9 cellular contexts compared by ENCODE assay signal in the genomic region with DNA sequence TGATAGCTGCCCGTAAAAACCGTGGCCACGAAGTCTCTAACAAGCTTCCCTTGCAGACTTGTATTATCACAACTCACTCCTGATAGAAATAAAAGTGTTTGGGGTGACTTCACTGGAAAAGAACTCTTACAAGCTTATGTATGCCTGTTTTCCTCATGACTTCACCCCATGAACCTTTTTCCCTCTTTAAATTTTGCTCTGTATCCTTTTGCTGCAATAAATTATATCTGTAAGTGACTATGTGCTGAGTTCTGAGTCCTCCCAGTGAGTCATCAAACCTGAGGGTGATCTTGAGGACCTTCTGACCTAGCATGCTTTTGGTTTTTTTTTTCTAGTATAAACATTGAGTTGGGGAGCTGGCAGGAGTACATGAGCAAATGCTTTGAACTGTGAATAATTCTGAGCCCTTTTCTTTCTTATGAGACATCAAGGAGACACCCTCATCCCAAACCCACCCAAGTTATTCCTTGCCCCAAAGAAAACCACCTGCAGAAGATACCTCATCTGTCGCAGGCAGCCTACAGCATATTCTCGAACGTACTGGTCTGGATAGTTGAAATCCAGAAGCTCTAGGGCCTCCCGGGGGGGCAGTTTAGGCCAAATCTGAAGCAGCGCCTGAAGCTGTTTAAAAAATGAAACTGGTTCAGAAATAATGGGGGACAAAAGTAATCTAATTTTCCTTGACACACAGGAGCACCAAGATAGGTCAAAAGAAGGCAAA.
A peak's percentile ranks its signal among the peaks of the same experiment; 100 is the strongest.
DNase-seq lines count a peak whose midpoint lies in the region; ATAC-seq, FAIRE-seq and TF ChIP-seq lines count a peak whose summit lies in the region.
"Had no signal": no experiment of that assay in that cellular context is flagged by ENCODE, and none has a peak within 500 bp of the region (broad histone marks: within the 10 kb centered on the region; RNA-seq: fewer than 3 reads in every experiment).

No MANE protein-coding gene starts in this region.

- H3K4me3 ChIP-seq in SJCRH30, result no peak overlapping the region
- H3K4me3 ChIP-seq in fibroblast of the aortic adventitia (ENCODE audit: low read depth, low read length), result no peak overlapping the region
- no peak overlapping the region for H3K4me3 ChIP-seq in small intestine (ENCODE audit: low read depth in 1 of 2, low read length in 2 of 2)
- H3K4me3 ChIP-seq in right cardiac atrium (ENCODE audit: low read length), result no peak overlapping the region
- no peak overlapping the region for H3K4me3 ChIP-seq in colonic mucosa

- FAIRE-seq in small intestine (lab: Jason Lieb, UNC), result no peak

- peak; percentile 31 for DNase-seq in GOT3 (lab: John Stamatoyannopoulos, UW)
- DNase-seq in SJCRH30, result peak; percentile 30 to 45
- DNase-seq in fibroblast of the aortic adventitia (ENCODE audit: low read depth), result peak; percentile 94
- peak; percentile 72 for DNase-seq in small intestine
- DNase-seq in right cardiac atrium, result no peak
- DNase-seq in colonic mucosa, result no peak
- DNase-seq in medulla oblongata (ENCODE audit: extremely low spot score), result no peak
- DNase-seq: activated T-cell treated with anti-CD3 and anti-CD28 coated beads, Interleukin-2, amount 50 U/mL, for 4 hours had no signal

- H3K9ac ChIP-seq in colonic mucosa (ENCODE audit: low read depth in 2 of 2, low read length in 2 of 2), result no peak overlapping the region

- H3K9me3 ChIP-seq in SJCRH30 (replicated peaks) (0 out of 2 replicates have a peak, but pooled peaks cover 3% of the 10 kb centered on the region), small intestine (ENCODE audit: control insufficient read depth, low read depth) (no peaks in the 10 kb centered on the region), right cardiac atrium (ENCODE audit: control insufficient read depth, low read length) (no peaks in the 10 kb centered on the region), colonic mucosa (no peaks in the 10 kb centered on the region)

- no peak for ATAC-seq in right cardiac atrium
- no peak for ATAC-seq in GM18517 (IDR thresholded peaks at IDR 0.05; ENCODE audit: unreplicated experiment)
- ATAC-seq: activated T-cell treated with anti-CD3 and anti-CD28 coated beads, Interleukin-2, amount 50 U/mL, for 4 hours had no signal

- H3K27ac ChIP-seq in SJCRH30 (peak overlapping the region; percentile 14; the same call in 1 of the 2 replicates), small intestine (ENCODE audit: low read depth in 1 of 2, low read length in 1 of 2) (peak overlapping the region in 1 of 2 donors; percentile 55), right cardiac atrium (ENCODE audit: low read length) (no peak overlapping the region), colonic mucosa (no peak overlapping the region)

- intact Hi-C loops in right cardiac atrium (cut with DNase I), result loop anchor here in 2 of 4 donors (5.0 kb wide), 1 partner anchor 223 kb away; no protein-coding TSS in a partner anchor
- intact Hi-C loops in colonic mucosa (cut with DNase I), result loop anchor here (5.0 kb wide), 1 partner anchor 97 kb away; no protein-coding TSS in a partner anchor

- 86 to 90% (median 90%) methylated on average over 8 of the region's 8 CpGs for WGBS in small intestine, 3 donors
- WGBS in right cardiac atrium, result 74% methylated on average over 8 of the region's 8 CpGs

- no peaks in the 10 kb centered on the region for H3K27me3 ChIP-seq in SJCRH30
- no peaks in the 10 kb centered on the region for H3K27me3 ChIP-seq in small intestine (ENCODE audit: control insufficient read depth in 2 of 2, insufficient read depth in 2 of 2, low read length in 2 of 2)
- H3K27me3 ChIP-seq in right cardiac atrium (ENCODE audit: control insufficient read depth, insufficient read depth), result no peaks in the 10 kb centered on the region
- no peaks in the 10 kb centered on the region for H3K27me3 ChIP-seq in colonic mucosa

- TF ChIP-seq CTCF in fibroblast of the aortic adventitia (IDR thresholded peaks at IDR 0.05; ENCODE audit: insufficient read depth, low read length) (no peak), colonic mucosa (IDR thresholded peaks at IDR 0.05) (no peak)

- H3K4me1 ChIP-seq in SJCRH30, result peaks cover 4% of the 10 kb centered on the region; the same call in 1 of the 2 replicates
- peaks cover 0 to 6% of the 10 kb centered on the region in 2 donors for H3K4me1 ChIP-seq in small intestine (ENCODE audit: control insufficient read depth in 2 of 2, insufficient read depth in 1 of 2, low read depth in 1 of 2, low read length in 1 of 2)
- no peaks in the 10 kb centered on the region for H3K4me1 ChIP-seq in right cardiac atrium (ENCODE audit: control insufficient read depth, insufficient read depth, low read length)
- H3K4me1 ChIP-seq in colonic mucosa, result no peaks in the 10 kb centered on the region

- no peaks in the 10 kb centered on the region for H3K36me3 ChIP-seq in SJCRH30
- no peaks in the 10 kb centered on the region for H3K36me3 ChIP-seq in small intestine (ENCODE audit: control insufficient read depth in 2 of 2, insufficient read depth in 2 of 2, low read length in 2 of 2)
- no peaks in the 10 kb centered on the region for H3K36me3 ChIP-seq in colonic mucosa

Comparison
In these comparisons a context has a peak if more than half of its experiments do, and no peak if none do; other contexts are left out.
1. DNase-seq: peak in GOT3 (single experiment), SJCRH30 (2 of 2), fibroblast of the aortic adventitia (single experiment) and small intestine (single experiment); none in right cardiac atrium (0 of 3), colonic mucosa (single experiment) and medulla oblongata (single experiment).